Comparison of ENCODE assay signal across 1 cellular context in genomic region chr10:72002354-72003295, GRCh38.
TF ChIP-seq lines count a peak whose summit lies in the region.

No MANE protein-coding gene starts in this region.

TF ChIP-seq in K562, 482 proteins besides CTCF, POLR2A, EP300 and RAD21:
- TF ChIP-seq RBM25 (IDR thresholded peaks at IDR 0.05; ENCODE audit: low read depth, low read length, severe bottlenecking) (peak; percentile 83), ADNP (tag; IDR thresholded peaks at IDR 0.05) (peak; percentile 76; the same call in 1 of the 2 replicates), ZFP36 (IDR thresholded peaks at IDR 0.05; ENCODE audit: low read depth, low read length, partially characterized antibody) (peak; percentile 65), RNF219 (CRISPR knock-in tag; IDR thresholded peaks at IDR 0.05) (no peak), CREB5 (CRISPR knock-in tag; IDR thresholded peaks at IDR 0.05) (no peak), CHCHD3 (CRISPR knock-in tag; IDR thresholded peaks at IDR 0.05) (no peak), ZNF318 (IDR thresholded peaks at IDR 0.05; ENCODE audit: borderline replicate concordance in 1 of 2, low read depth in 1 of 2) (no peak), MEF2A (IDR thresholded peaks at IDR 0.05; ENCODE audit: control insufficient read depth, low read depth, low read length) (no peak), BCOR (IDR thresholded peaks at IDR 0.05) (peak; percentile 42; the same call in 1 of the 2 replicates)
